ENCODE assay signal across 24 cellular contexts in genomic region chr3:32111560-32111959, GRCh38.
"Had no signal": no experiment of that assay in that cellular context is flagged by ENCODE, and none has a peak within 500 bp of the region (broad histone marks: within the 10 kb centered on the region; RNA-seq: fewer than 3 reads in every experiment).

No MANE protein-coding gene starts in this region.

- H3K27me3 ChIP-seq: colonic mucosa, neutrophil, spleen, thyroid gland had no signal

- DNase-seq: activated CD4-positive, alpha-beta T cell treated with anti-CD3 and anti-CD28 coated beads for 48 hours; activated CD4-positive, CD25-positive, alpha-beta regulatory T cell; activated CD8-positive, alpha-beta memory T cell treated with anti-CD3 and anti-CD28 coated beads for 24 hours; activated gamma-delta T cell treated with Interleukin-2 at 50 U/mL for 16 hours; anterior cingulate cortex; colonic mucosa; foreskin fibroblast; glutamatergic neuron; immature natural killer cell; kidney glomerular epithelial cell; SK-N-SH; spleen; stimulated activated CD4-positive, alpha-beta T cell treated with anti-CD3 and anti-CD28 coated beads, Interleukin-4, amount 100 ng/mL, for 4 hours; stimulated activated naive CD4-positive, alpha-beta T cell; T-helper 9 cell; thyroid gland had no signal

- ATAC-seq: natural killer cell treated with Interleukin-12 subunit alpha and Interleukin-12 subunit beta and Interleukin-15 and Interleukin-18, amount 100 ng/mL, for 72 hours had no signal

- H3K36me3 ChIP-seq: colonic mucosa, neutrophil, spleen, thyroid gland had no signal

- H3K27ac Mint-ChIP-seq: activated T-helper 1 cell treated with anti-CD3 and anti-CD28 coated beads, Interleukin-12 subunit alpha, Interleukin-12 subunit beta, Interleukin-2, Interleukin-4 antibody, amounts not matched to agents 30 ng/mL and 10 ng/mL and 1 ng/mL, durations not matched to agents 14 hours and 24 hours and 36 hours; brain; endodermal cell; natural killer cell treated with Interleukin-12 subunit alpha and Interleukin-12 subunit beta and Interleukin-15 and Interleukin-18, amount 100 ng/mL, for 72 hours had no signal

- H3K4me3 ChIP-seq: colonic mucosa, spleen, thyroid gland had no signal

- H3K9ac ChIP-seq: parathyroid adenoma, SK-N-SH had no signal

- H3K4me2 ChIP-seq: SK-N-SH had no signal

- H3K27ac ChIP-seq: colonic mucosa, epithelial cell of prostate, neutrophil, spleen had no signal

- H3K27me3 Mint-ChIP-seq: central memory CD8-positive, alpha-beta T cell; natural killer cell treated with Interleukin-12 subunit alpha and Interleukin-12 subunit beta and Interleukin-15 and Interleukin-18, amount 100 ng/mL, for 72 hours had no signal

- H2AFZ ChIP-seq: parathyroid adenoma had no signal

- H3K4me3 Mint-ChIP-seq: activated T-helper 1 cell treated with anti-CD3 and anti-CD28 coated beads, Interleukin-12 subunit alpha, Interleukin-12 subunit beta, Interleukin-2, Interleukin-4 antibody, amounts not matched to agents 30 ng/mL and 10 ng/mL and 1 ng/mL, durations not matched to agents 14 hours and 24 hours and 36 hours; brain; central memory CD8-positive, alpha-beta T cell; endodermal cell; natural killer cell treated with Interleukin-12 subunit alpha and Interleukin-12 subunit beta and Interleukin-15 and Interleukin-18, amount 100 ng/mL, for 72 hours had no signal

- H3K9me3 Mint-ChIP-seq: natural killer cell treated with Interleukin-12 subunit alpha and Interleukin-12 subunit beta and Interleukin-15 and Interleukin-18, amount 100 ng/mL, for 72 hours had no signal

- H3K9me3 ChIP-seq: colonic mucosa, neutrophil, SK-N-SH, thyroid gland had no signal
